ENCODE assay signal across 15 cellular contexts in genomic region chr21:43644609-43645008, GRCh38. TPM values are rescaled to one million over a fixed set of nuclear protein-coding genes. Genes with fewer than 3 reads are reported as not detected.
A peak's percentile ranks its signal among the peaks of the same experiment; 100 is the strongest.
DNase-seq lines count a peak whose midpoint lies in the region; ATAC-seq and TF ChIP-seq lines count a peak whose summit lies in the region.
"Had no signal": no experiment of that assay in that cellular context is flagged by ENCODE, and none has a peak within 500 bp of the region (broad histone marks: within the 10 kb centered on the region; RNA-seq: fewer than 3 reads in every experiment).

No MANE protein-coding gene starts in this region.

- ATAC-seq in Panc1 (no peak), HG02798 (IDR thresholded peaks at IDR 0.05; ENCODE audit: poor library complexity, unreplicated experiment) (no peak)
- ATAC-seq: K562, left colon had no signal

- in situ Hi-C loops in Panc1 (cut with HindIII; ENCODE audit: low pct_unique_long_range_greater_than_20kb, low sequenced_read_pairs): no loop called here

- H3K27me3 ChIP-seq in Caco-2 (replicated peaks; ENCODE audit: control insufficient read depth, insufficient read depth, low read length) (no peaks in the 10 kb centered on the region), Panc1 (ENCODE audit: control insufficient read depth, insufficient read depth, low read length) (no peaks in the 10 kb centered on the region)
- H3K27me3 ChIP-seq: esophagus muscularis mucosa, neural progenitor cell had no signal

- H3K9me3 ChIP-seq in Caco-2 (no peaks in the 10 kb centered on the region), Panc1 (ENCODE audit: control insufficient read depth, insufficient read depth, low read depth, low read length) (no peaks in the 10 kb centered on the region)
- H3K9me3 ChIP-seq: esophagus muscularis mucosa had no signal

- H3K27ac Mint-ChIP-seq in Caco-2 (ENCODE audit: unreplicated experiment) (peak overlapping the region; percentile 82), type B pancreatic cell (no peak overlapping the region)
- H3K27ac Mint-ChIP-seq: CD4-positive, alpha-beta memory T cell; neural progenitor cell had no signal

- no peaks in the 10 kb centered on the region for H3K9me3 Mint-ChIP-seq in Caco-2 (ENCODE audit: unreplicated experiment)
- no peaks in the 10 kb centered on the region for H3K9me3 Mint-ChIP-seq in type B pancreatic cell
- H3K9me3 Mint-ChIP-seq: CD4-positive, alpha-beta memory T cell; neural progenitor cell had no signal

- intact Hi-C loops in Caco-2 (cut with micrococcal nuclease; ENCODE audit: unreplicated experiment): loop anchor here (1.0 to 5.0 kb wide), 4 partner anchors 18 to 722 kb away; no protein-coding TSS in a partner anchor
- intact Hi-C loops in Panc1 (cut with micrococcal nuclease; ENCODE audit: unreplicated experiment): loop anchor here (5.0 kb wide), 1 partner anchor 32 kb away; no protein-coding TSS in a partner anchor

- POLR2A ChIA-PET in Caco-2 (lab: Charles Lee) (no interaction called here), Panc1 (lab: Charles Lee) (no interaction called here)

- BruUV-seq in Caco-2 (replicated peaks; lab: Mats Ljungman, UMichigan): no TSS peak
- BruUV-seq in Panc1 (replicated peaks; lab: Mats Ljungman, UMichigan): no TSS peak

- CTCF ChIA-PET in Caco-2 (lab: Charles Lee) (interaction anchor here (2.1 kb wide), 1 partner anchor 33 kb away, joined by 11 read pairs; no protein-coding TSS in a partner anchor), Panc1 (lab: Charles Lee) (no interaction called here)

- H3K36me3 ChIP-seq in Caco-2 (ENCODE audit: control insufficient read depth, insufficient read depth, low read length) (no peaks in the 10 kb centered on the region; the same call in 1 of the 2 replicates), Panc1 (ENCODE audit: control insufficient read depth, insufficient read depth, low read length) (no peaks in the 10 kb centered on the region)
- H3K36me3 ChIP-seq: esophagus muscularis mucosa, neural progenitor cell had no signal

- DNase-seq in Caco-2: no peak
- DNase-seq in Panc1 (ENCODE audit: low read depth, low spot score): no peak
- DNase-seq in dermis blood vessel endothelial cell: peak; percentile 58
- DNase-seq in myocyte (ENCODE audit: low read depth): peak; percentile 85
- DNase-seq in activated CD4-positive, alpha-beta T cell treated with anti-CD3 and anti-CD28 coated beads for 4 hours: no peak
- no peak for DNase-seq in type B pancreatic cell (ENCODE audit: extremely low spot score, unreplicated experiment)
- DNase-seq in activated CD4-positive, alpha-beta T cell treated with anti-CD3 and anti-CD28 coated beads for 1 hour: no peak
- DNase-seq: activated T-cell treated with anti-CD3 and anti-CD28 coated beads for 4 hours; CD4-positive, alpha-beta memory T cell; left colon; NCI-H510A had no signal

- H3K36me3 Mint-ChIP-seq in Caco-2 (ENCODE audit: insufficient read depth, unreplicated experiment) (peaks cover 17% of the 10 kb centered on the region), type B pancreatic cell (no peaks in the 10 kb centered on the region)
- H3K36me3 Mint-ChIP-seq: CD4-positive, alpha-beta memory T cell; neural progenitor cell had no signal

- H3K27ac ChIP-seq in Panc1 (ENCODE audit: low read length): peak overlapping the region; percentile 65; the same call in 1 of the 2 replicates
- H3K27ac ChIP-seq: neural progenitor cell had no signal

- H3K4me3 ChIP-seq in Caco-2 (ENCODE audit: low read depth, low read length) (no peak overlapping the region), Panc1 (ENCODE audit: low read depth in 2 of 2, low read length in 2 of 2) (no peak overlapping the region)
- H3K4me3 ChIP-seq: esophagus muscularis mucosa, K562, neural progenitor cell had no signal

- H3K4me3 Mint-ChIP-seq in Caco-2 (ENCODE audit: unreplicated experiment) (no peak overlapping the region), type B pancreatic cell (no peak overlapping the region)
- H3K4me3 Mint-ChIP-seq: CD4-positive, alpha-beta memory T cell; neural progenitor cell had no signal

- H3K4me1 ChIP-seq in Caco-2 (peaks cover 39% of the 10 kb centered on the region), Panc1 (ENCODE audit: control insufficient read depth, insufficient read depth, low read length) (peaks cover 11% of the 10 kb centered on the region; the same call in 1 of the 2 replicates)
- H3K4me1 ChIP-seq: neural progenitor cell had no signal

- H3K4me1 Mint-ChIP-seq in Caco-2 (ENCODE audit: low read depth, unreplicated experiment) (peaks cover 32% of the 10 kb centered on the region), type B pancreatic cell (ENCODE audit: unreplicated experiment) (peaks cover 22% of the 10 kb centered on the region)

- TF ChIP-seq CTCF in Caco-2 (IDR thresholded peaks at IDR 0.05; ENCODE audit: insufficient read depth in 1 of 2, low read depth in 1 of 2, low read length in 1 of 2, severe bottlenecking in 1 of 2, unreplicated experiment in 1 of 2) (no peak), Panc1 (IDR thresholded peaks at IDR 0.05) (no peak), type B pancreatic cell (conservative IDR thresholded peaks at IDR 0.05) (no peak)

- H3K27me3 Mint-ChIP-seq in Caco-2 (ENCODE audit: insufficient read depth, unreplicated experiment) (no peaks in the 10 kb centered on the region), type B pancreatic cell (no peaks in the 10 kb centered on the region)

RNA-seq across cellular contexts. Expression of gene HSF2BP, which starts 14.7 kb away (rescaled TPM):
- total RNA-seq in Caco-2 (2022) (10.9 and 11.9 TPM in 2 replicates), Panc1 (2021; ENCODE audit: unreplicated experiment) (4.2 TPM), dermis blood vessel endothelial cell (0.65 and 0.68 TPM in 2 replicates), myocyte (2.3 and 3.2 TPM in 2 replicates), type B pancreatic cell (ENCODE audit: low replicate concordance) (1.1 and 1.3 TPM in 2 replicates)
- polyA plus RNA-seq in Panc1 (2012; ENCODE audit: insufficient read length): 3.5 TPM
- 6.7 TPM for polyA plus RNA-seq in myocyte (2012)

RNA-seq across cellular contexts. Expression of gene RRP1B, which starts 14.8 kb away (rescaled TPM):
- total RNA-seq in Caco-2 (2022) (49.5 and 52.3 TPM in 2 replicates), Panc1 (2021; ENCODE audit: unreplicated experiment) (30.7 TPM), dermis blood vessel endothelial cell (36.1 and 40.6 TPM in 2 replicates), myocyte (33.4 and 34.9 TPM in 2 replicates), type B pancreatic cell (ENCODE audit: low replicate concordance) (27.7 and 43.3 TPM in 2 replicates)
- 13.6 TPM for polyA plus RNA-seq in Panc1 (2012; ENCODE audit: insufficient read length)
- polyA plus RNA-seq in myocyte (2012): 11.1 TPM

Comparison
In these comparisons a context has a peak if more than half of its experiments do, and no peak if none do; other contexts are left out.
1. DNase-seq: peak in dermis blood vessel endothelial cell (single experiment) and myocyte (single experiment); none in Caco-2 (0 of 2), Panc1 (single experiment), activated CD4-positive, alpha-beta T cell treated with anti-CD3 and anti-CD28 coated beads for 4 hours (0 of 2), type B pancreatic cell (single experiment) and activated CD4-positive, alpha-beta T cell treated with anti-CD3 and anti-CD28 coated beads for 1 hour (single experiment).